In genomic region chr5:66807743-66808142, GRCh38 we compare ENCODE assay signal across 8 cellular contexts.
DNase-seq lines count a peak whose midpoint lies in the region; ATAC-seq, FAIRE-seq and TF ChIP-seq lines count a peak whose summit lies in the region.

No MANE protein-coding gene starts in this region.

- TF ChIP-seq CTCF in A673 (conservative IDR thresholded peaks at IDR 0.05; ENCODE audit: low read depth, low read length): peak; percentile 50
- peak in 2 of 3 experiments; percentile 9 to 31; a peak in 2 of 6 replicates for TF ChIP-seq CTCF in K562 (IDR thresholded peaks at IDR 0.05 in 2 of 3, conservative IDR thresholded peaks at IDR 0.05 in 1 of 3; ENCODE audit: insufficient read depth in 2 of 3, low read depth in 1 of 3, low read length in 3 of 3)

- POLR2A ChIA-PET in A673 (lab: Charles Lee; ENCODE audit: low non-redundant PET) (no interaction called here), K562 (lab: Yijun Ruan, JAX) (no interaction called here)
- POLR2A ChIA-PET in activated CD4-positive, alpha-beta T cell treated with anti-CD3 and anti-CD28 coated beads for 36 hours (lab: Charles Lee): no interaction called here

- 1% methylated on average over 5 of the region's 5 CpGs for WGBS in K562 (ENCODE audit: insufficient coverage, low coverage, missing lambda C conversion rate)

- no peak overlapping the region for H3K27ac Mint-ChIP-seq in activated CD4-positive, alpha-beta T cell treated with anti-CD3 and anti-CD28 coated beads for 36 hours

- no peak for TF ChIP-seq EP300 in K562 (IDR thresholded peaks at IDR 0.05; ENCODE audit: low read length)

- peaks cover 11% of the 10 kb centered on the region for H3K27me3 ChIP-seq in A673 (replicated peaks; ENCODE audit: insufficient read depth, low read depth, low read length, poor library complexity)
- peaks cover 2 to 12% of the 10 kb centered on the region in 2 experiments; a peak in 1 of 5 replicates for H3K27me3 ChIP-seq in K562 (ENCODE audit: control insufficient read depth in 2 of 2, insufficient read depth in 2 of 2, low read length in 2 of 2)

- TF ChIP-seq POLR2A in K562 (conservative IDR thresholded peaks at IDR 0.05): no peak

- H3K9me3 ChIP-seq in A673 (ENCODE audit: low read depth, low read length, poor library complexity, severe bottlenecking) (no peaks in the 10 kb centered on the region), K562 (replicated peaks; ENCODE audit: control insufficient read depth, insufficient read depth, low read depth, low read length) (no peaks in the 10 kb centered on the region)

- no peak overlapping the region for H2AFZ ChIP-seq in K562 (ENCODE audit: low read depth, low read length)

- H3K36me3 ChIP-seq in A673 (ENCODE audit: insufficient read depth, low read length, poor library complexity, severe bottlenecking) (no peaks in the 10 kb centered on the region), K562 (ENCODE audit: control insufficient read depth, insufficient read depth, low read length) (no peaks in the 10 kb centered on the region)

- FAIRE-seq in K562 (lab: Jason Lieb, UNC): no peak

- no peaks in the 10 kb centered on the region for H3K36me3 Mint-ChIP-seq in activated CD4-positive, alpha-beta T cell treated with anti-CD3 and anti-CD28 coated beads for 36 hours (ENCODE audit: low read depth)

- H3K4me1 ChIP-seq in A673 (ENCODE audit: insufficient read depth, low read length, poor library complexity, severe bottlenecking) (no peaks in the 10 kb centered on the region), K562 (replicated peaks in 1 of 2; ENCODE audit: control insufficient read depth in 2 of 2, insufficient read depth in 2 of 2, low read length in 2 of 2) (no peaks in the 10 kb centered on the region)

- intact Hi-C loops in A673 (cut with micrococcal nuclease; ENCODE audit: unreplicated experiment) (loop anchor here (5.0 to 10.0 kb wide), 2 partner anchors 337 to 400 kb away; no protein-coding TSS in a partner anchor), K562 (cut with micrococcal nuclease) (no loop called here), left colon (cut with DNase I, micrococcal nuclease) (no loop called here)
- intact Hi-C loops in activated CD4-positive, alpha-beta T cell treated with anti-CD3 and anti-CD28 coated beads for 36 hours (cut with DNase I, micrococcal nuclease): no loop called here

- H3K9me3 Mint-ChIP-seq in activated CD4-positive, alpha-beta T cell treated with anti-CD3 and anti-CD28 coated beads for 36 hours (ENCODE audit: low read depth): no peaks in the 10 kb centered on the region

- CTCF ChIA-PET in A673 (lab: Charles Lee) (no interaction called here), K562 (lab: Yijun Ruan, JAX; ENCODE audit: low intra/inter-chr PET ratio) (interaction anchor here (0.5 kb wide), 1 partner anchor 401 kb away, joined by 3 read pairs; no protein-coding TSS in a partner anchor)
- CTCF ChIA-PET in activated CD4-positive, alpha-beta T cell treated with anti-CD3 and anti-CD28 coated beads for 36 hours (lab: Charles Lee): no interaction called here

- BruUV-seq in A673 (replicated peaks; lab: Mats Ljungman, UMichigan) (no TSS peak), K562 (replicated peaks; lab: Mats Ljungman, UMichigan) (no TSS peak)

- ATAC-seq in K562: no peak
- peak; percentile 95 for ATAC-seq in left colon
- ATAC-seq in activated CD4-positive, alpha-beta T cell treated with anti-CD3 and anti-CD28 coated beads for 36 hours: no peak
- ATAC-seq in HG03175 (IDR thresholded peaks at IDR 0.05; ENCODE audit: unreplicated experiment): no peak
- no peak for ATAC-seq in GM21390 (IDR thresholded peaks at IDR 0.05; ENCODE audit: unreplicated experiment)

- in situ Hi-C loops in K562 (cut with MboI): no loop called here

- peak; percentile 51 for DNase-seq in A673 (ENCODE audit: low spot score)
- DNase-seq in HuH-7 (ENCODE audit: low spot score): peak; percentile 9
- no peak for DNase-seq in K562 (ENCODE audit: extremely low read depth in 1 of 4, low spot score in 3 of 4)
- no peak for DNase-seq in left colon
- no peak for DNase-seq in activated effector memory CD4-positive, alpha-beta T cell treated with anti-CD3 and anti-CD28 coated beads, Interleukin-2, amount 50 U/mL, for 16 hours
- no peak for DNase-seq in activated CD4-positive, alpha-beta T cell treated with anti-CD3 and anti-CD28 coated beads for 36 hours

- peak in 1 of 2 experiments; percentile 42; a peak in 2 of 4 replicates for TF ChIP-seq RAD21 in K562 (CRISPR knock-in tag; conservative IDR thresholded peaks at IDR 0.05 in 1 of 2, IDR thresholded peaks at IDR 0.05 in 1 of 2)

- H3K27ac ChIP-seq in A673 (ENCODE audit: low read depth, low read length, poor library complexity, severe bottlenecking): no peak overlapping the region
- no peak overlapping the region for H3K27ac ChIP-seq in K562 (ENCODE audit: extremely low read depth, low read depth, low read length)

- no peaks in the 10 kb centered on the region for H3K9me1 ChIP-seq in K562 (ENCODE audit: control insufficient read depth, insufficient read depth, low read length)

- no peaks in the 10 kb centered on the region; the same call in 1 of the 2 replicates for H4K20me1 ChIP-seq in K562 (replicated peaks; ENCODE audit: control insufficient read depth, insufficient read depth, low read length)

- H3K9ac ChIP-seq in K562 (ENCODE audit: insufficient read depth in 1 of 2, low read depth in 2 of 2, low read length in 2 of 2): no peak overlapping the region

- H3K79me2 ChIP-seq in K562 (ENCODE audit: control insufficient read depth, insufficient read depth, low read length): no peaks in the 10 kb centered on the region

- H3K4me1 Mint-ChIP-seq in activated CD4-positive, alpha-beta T cell treated with anti-CD3 and anti-CD28 coated beads for 36 hours: no peaks in the 10 kb centered on the region

- H3K4me3 Mint-ChIP-seq in activated CD4-positive, alpha-beta T cell treated with anti-CD3 and anti-CD28 coated beads for 36 hours: no peak overlapping the region

- H3K4me2 ChIP-seq in K562 (ENCODE audit: insufficient read depth, low read length): no peak overlapping the region

- peaks cover 7% of the 10 kb centered on the region for H3K27me3 Mint-ChIP-seq in activated CD4-positive, alpha-beta T cell treated with anti-CD3 and anti-CD28 coated beads for 36 hours

- H3K4me3 ChIP-seq in A673 (ENCODE audit: low read depth, low read length, poor library complexity, severe bottlenecking): no peak overlapping the region
- no peak overlapping the region for H3K4me3 ChIP-seq in K562

TF ChIP-seq in K562, 482 proteins besides CTCF, POLR2A, EP300 and RAD21:
- no peak for TF ChIP-seq ZSCAN32 (CRISPR knock-in tag; IDR thresholded peaks at IDR 0.05)

Comparison
In these comparisons a context has a peak if more than half of its experiments do, and no peak if none do; other contexts are left out.
1. DNase-seq: peak in A673 (single experiment) and HuH-7 (single experiment); none in K562 (0 of 4), left colon (0 of 2), activated effector memory CD4-positive, alpha-beta T cell treated with anti-CD3 and anti-CD28 coated beads, Interleukin-2, amount 50 U/mL, for 16 hours (single experiment) and activated CD4-positive, alpha-beta T cell treated with anti-CD3 and anti-CD28 coated beads for 36 hours (single experiment).